Comparison of ENCODE assay signal across 16 cellular contexts in the genomic region with DNA sequence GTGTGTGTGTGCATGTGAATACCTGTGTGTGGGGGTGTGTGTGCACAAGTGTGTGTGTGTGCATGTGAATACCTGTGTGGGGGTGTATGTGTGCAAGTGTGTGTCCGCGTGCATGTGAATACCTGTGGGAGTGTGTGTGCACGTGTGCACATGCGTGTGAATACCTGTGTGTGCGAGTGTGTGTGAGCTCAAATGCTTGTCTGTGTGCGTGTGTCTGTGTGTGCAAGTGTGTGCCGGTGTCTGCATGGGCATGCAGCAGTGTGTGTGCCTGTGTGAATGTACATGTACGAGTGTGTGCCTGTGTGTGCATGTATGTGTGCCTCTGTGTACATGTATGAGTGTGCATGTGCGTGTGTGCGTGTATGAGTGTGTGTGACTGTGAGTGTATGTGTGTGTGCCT. TPM values are rescaled to one million over a fixed set of nuclear protein-coding genes. Genes with fewer than 3 reads are reported as not detected.
DNase-seq lines count a peak whose midpoint lies in the region; ATAC-seq, FAIRE-seq and TF ChIP-seq lines count a peak whose summit lies in the region.
"Had no signal": no experiment of that assay in that cellular context is flagged by ENCODE, and none has a peak within 500 bp of the region (broad histone marks: within the 10 kb centered on the region; RNA-seq: fewer than 3 reads in every experiment).

No MANE protein-coding gene starts in this region.

- H3K9ac ChIP-seq in HepG2 (ENCODE audit: insufficient read depth, low read depth, low read length) (no peak overlapping the region), H1 (replicated peaks in 1 of 4; ENCODE audit: extremely low read depth in 1 of 4, low read depth in 3 of 4, low read length in 3 of 4) (no peak overlapping the region)

- H2BK20ac ChIP-seq in H1 (ENCODE audit: low read length): no peak overlapping the region

- no peak overlapping the region for H3K56ac ChIP-seq in H1 (replicated peaks; ENCODE audit: insufficient read length, low read depth, low read length)

- peak overlapping the region; percentile 74 for H4K91ac ChIP-seq in H1 (replicated peaks; ENCODE audit: insufficient read length, low read length)

- TF ChIP-seq EP300 in HepG2 (IDR thresholded peaks at IDR 0.05; ENCODE audit: low read depth in 2 of 2, low read length in 2 of 2): no peak
- TF ChIP-seq EP300 in HepG2 (CRISPR knock-in tag; IDR thresholded peaks at IDR 0.05; ENCODE audit: borderline replicate concordance): no peak
- TF ChIP-seq EP300 in H1 (IDR thresholded peaks at IDR 0.05; ENCODE audit: borderline replicate concordance in 1 of 2, low read depth in 2 of 2, low read length in 2 of 2): no peak

- H2BK12ac ChIP-seq in H1 (ENCODE audit: low read depth, low read length): peak overlapping the region; percentile 70; the same call in 1 of the 2 replicates

- POLR2A ChIA-PET in HepG2 (lab: Yijun Ruan, JAX): no interaction called here
- POLR2A ChIA-PET in H1 (lab: Charles Lee; ENCODE audit: partially characterized antibody): no interaction called here
- POLR2A ChIA-PET in A673 (lab: Charles Lee; ENCODE audit: low non-redundant PET): no interaction called here

- no TSS peak for BruUV-seq in HepG2 (replicated peaks; lab: Mats Ljungman, UMichigan)
- no TSS peak for BruUV-seq in A673 (replicated peaks; lab: Mats Ljungman, UMichigan)

- H2BK15ac ChIP-seq in H1 (ENCODE audit: low read length): peak overlapping the region; percentile 41; the same call in 1 of the 2 replicates

- H3K79me2 ChIP-seq in HepG2 (ENCODE audit: insufficient read depth, low read length) (no peaks in the 10 kb centered on the region), H1 (ENCODE audit: control insufficient read depth in 1 of 2, insufficient read depth in 2 of 2, low read length in 2 of 2) (no peaks in the 10 kb centered on the region), osteoblast (ENCODE audit: insufficient read depth, low read length) (no peaks in the 10 kb centered on the region)

- in situ Hi-C loops in HepG2 (cut with HindIII; ENCODE audit: extremely low pct_ligation_motif_present, low pct_unique_long_range_greater_than_20kb): no loop called here
- in situ Hi-C loops in HAP-1 (cut with MboI; ENCODE audit: low sequenced_read_pairs): no loop called here

- H3K27ac ChIP-seq in HepG2 (ENCODE audit: extremely low read length, insufficient read depth, low read length): no peak overlapping the region
- no peak overlapping the region for H3K27ac ChIP-seq in right lobe of liver
- no peak overlapping the region for H3K27ac ChIP-seq in H1 (ENCODE audit: low read depth, low read length)
- no peak overlapping the region for H3K27ac ChIP-seq in osteoblast (ENCODE audit: low read depth, low read length)
- H3K27ac ChIP-seq in A673 (ENCODE audit: low read depth, low read length, poor library complexity, severe bottlenecking): no peak overlapping the region
- H3K27ac ChIP-seq: A549 had no signal

- no peaks in the 10 kb centered on the region for H3K9me3 ChIP-seq in HepG2 (ENCODE audit: low read length)
- H3K9me3 ChIP-seq in right lobe of liver: no peaks in the 10 kb centered on the region
- peaks cover 0 to 6% of the 10 kb centered on the region in 2 experiments; a peak in 2 of 4 replicates for H3K9me3 ChIP-seq in H1 (ENCODE audit: insufficient read depth in 2 of 2, low read depth in 1 of 2, low read length in 1 of 2)
- H3K9me3 ChIP-seq in osteoblast (ENCODE audit: low read depth, low read length): no peaks in the 10 kb centered on the region
- H3K9me3 ChIP-seq in A673 (ENCODE audit: low read depth, low read length, poor library complexity, severe bottlenecking): no peaks in the 10 kb centered on the region
- no peaks in the 10 kb centered on the region for H3K9me3 ChIP-seq in HAP-1
- H3K9me3 ChIP-seq: A549, Caco-2 had no signal

- DNase-seq in HepG2 (ENCODE audit: low spot score) (no peak), right lobe of liver (no peak), H1 (ENCODE audit: low read depth in 1 of 2, low spot score in 2 of 2) (no peak), osteoblast (ENCODE audit: insufficient read length, low spot score, missing footprints) (peak; percentile 73), NCI-H82 (lab: John Stamatoyannopoulos, UW) (no peak), A673 (ENCODE audit: low spot score) (no peak), HAP-1 (ENCODE audit: low spot score in 2 of 2) (no peak)
- DNase-seq: Caco-2; CD8-positive, alpha-beta memory T cell; DND-41; GDM1; HCEC 1CT; HFFc6 had no signal

- peak overlapping the region; percentile 85 for H2AK5ac ChIP-seq in H1 (ENCODE audit: low read depth, low read length)

- peaks cover 6% of the 10 kb centered on the region; the same call in 1 of the 2 replicates for H3K79me1 ChIP-seq in H1 (ENCODE audit: low read depth, low read length)

- no peak overlapping the region for H3K18ac ChIP-seq in H1 (ENCODE audit: extremely low read depth, low read length)

- TF ChIP-seq RAD21 in HepG2 (CRISPR knock-in tag; IDR thresholded peaks at IDR 0.05) (no peak), H1 (IDR thresholded peaks at IDR 0.05 in 1 of 2, conservative IDR thresholded peaks at IDR 0.05 in 1 of 2; ENCODE audit: low read depth in 2 of 2, low read length in 2 of 2) (no peak)

- no peak overlapping the region for H3K4ac ChIP-seq in H1 (replicated peaks; ENCODE audit: insufficient read length, low read depth, low read length)

- no peak for ATAC-seq in HepG2
- ATAC-seq in right lobe of liver: no peak
- ATAC-seq: A549 had no signal

- CTCF ChIA-PET in HepG2 (lab: Yijun Ruan, JAX; ENCODE audit: low intra/inter-chr PET ratio, low total read pairs) (no interaction called here), H1 (lab: Charles Lee; ENCODE audit: partially characterized antibody) (interaction anchor here (3.6 kb wide), 1 partner anchor 11 kb away, joined by 48 read pairs; no protein-coding TSS in a partner anchor), A673 (lab: Charles Lee) (no interaction called here)

- H3K4me3 ChIP-seq in HepG2 (replicated peaks in 1 of 3; ENCODE audit: insufficient read depth in 1 of 3, low read depth in 2 of 3, low read length in 3 of 3): no peak overlapping the region
- H3K4me3 ChIP-seq in right lobe of liver: no peak overlapping the region
- H3K4me3 ChIP-seq in H1 (ENCODE audit: extremely low read depth in 1 of 4, insufficient read depth in 2 of 4, low read depth in 3 of 4, low read length in 4 of 4): no peak overlapping the region
- H3K4me3 ChIP-seq in osteoblast (ENCODE audit: insufficient read depth, low read length): no peak overlapping the region
- H3K4me3 ChIP-seq in A673 (ENCODE audit: low read depth, low read length, poor library complexity, severe bottlenecking): no peak overlapping the region
- H3K4me3 ChIP-seq in HAP-1: no peak overlapping the region
- H3K4me3 ChIP-seq: A549 had no signal

- no peak for TF ChIP-seq POLR2A in HepG2 (IDR thresholded peaks at IDR 0.05; ENCODE audit: insufficient read depth in 1 of 2, low read depth in 2 of 2, low read length in 2 of 2)
- no peak for TF ChIP-seq POLR2A in right lobe of liver (IDR thresholded peaks at IDR 0.05)
- TF ChIP-seq POLR2A in H1 (IDR thresholded peaks at IDR 0.05; ENCODE audit: control extremely low read depth in 1 of 2, low read depth in 2 of 2, low read length in 2 of 2): no peak

- no peak overlapping the region for H3K14ac ChIP-seq in H1 (ENCODE audit: insufficient read length)

- H3K27me3 ChIP-seq in HepG2 (ENCODE audit: control insufficient read depth in 1 of 2, insufficient read depth in 2 of 2, low read length in 2 of 2) (peaks cover 26 to 72% of the 10 kb centered on the region in 2 experiments), right lobe of liver (no peaks in the 10 kb centered on the region), H1 (replicated peaks in 1 of 4; ENCODE audit: control insufficient read depth in 3 of 4, extremely low read depth in 1 of 4, insufficient read depth in 3 of 4, low read length in 3 of 4) (peaks cover 3 to 58% (median 38%) of the 10 kb centered on the region in 4 experiments), osteoblast (ENCODE audit: insufficient read depth, low read length) (peaks cover 10% of the 10 kb centered on the region), A673 (replicated peaks; ENCODE audit: insufficient read depth, low read depth, low read length, poor library complexity) (no peaks in the 10 kb centered on the region), HAP-1 (ENCODE audit: low read depth) (no peaks in the 10 kb centered on the region)

- H3K23me2 ChIP-seq in H1 (ENCODE audit: low read depth, low read length): peaks cover 5% of the 10 kb centered on the region

- H4K5ac ChIP-seq in H1 (ENCODE audit: insufficient read length, low read depth, low read length): no peak overlapping the region

- peaks cover 19% of the 10 kb centered on the region; the same call in 1 of the 2 replicates for H3K4me1 ChIP-seq in HepG2 (ENCODE audit: insufficient read depth, low read length)
- H3K4me1 ChIP-seq in right lobe of liver: no peaks in the 10 kb centered on the region
- H3K4me1 ChIP-seq in H1 (replicated peaks in 1 of 4; ENCODE audit: control insufficient read depth in 3 of 4, insufficient read depth in 4 of 4, low read length in 3 of 4): peaks cover 0 to 2% (median under 1%) of the 10 kb centered on the region in 4 experiments; a peak in 2 of 7 replicates
- H3K4me1 ChIP-seq in osteoblast (ENCODE audit: insufficient read depth, low read length): no peaks in the 10 kb centered on the region
- no peaks in the 10 kb centered on the region for H3K4me1 ChIP-seq in A673 (ENCODE audit: insufficient read depth, low read length, poor library complexity, severe bottlenecking)
- H3K4me1 ChIP-seq in HAP-1: no peaks in the 10 kb centered on the region
- H3K4me1 ChIP-seq: A549 had no signal

- WGBS in HepG2 (ENCODE audit: low lambda C conversion rate): 85% methylated on average over 10 of the region's 10 CpGs
- 90% methylated on average over 9 of the region's 10 CpGs for WGBS in right lobe of liver (ENCODE audit: insufficient coverage, low coverage, low lambda C conversion rate, missing lambda C conversion rate)
- 87% methylated on average over 10 of the region's 10 CpGs; no CpG with 5 or more reads in 1 of the 2 experiments for WGBS in H1 (ENCODE audit: extremely low coverage in 1 of 2, insufficient coverage in 1 of 2, insufficient read length in 1 of 2, insufficient replicate concordance in 2 of 2, low coverage in 1 of 2, low lambda C conversion rate in 2 of 2, missing lambda C conversion rate in 1 of 2), 2 experiments

- H4K8ac ChIP-seq in H1 (ENCODE audit: extremely low read depth, insufficient read depth, low read length): no peak overlapping the region

- H3K36me3 ChIP-seq in HepG2 (replicated peaks in 1 of 2; ENCODE audit: control insufficient read depth in 1 of 2, insufficient read depth in 2 of 2, low read length in 2 of 2) (no peaks in the 10 kb centered on the region), right lobe of liver (no peaks in the 10 kb centered on the region), H1 (ENCODE audit: control insufficient read depth in 2 of 4, insufficient read depth in 4 of 4, low read length in 3 of 4) (no peaks in the 10 kb centered on the region), osteoblast (ENCODE audit: insufficient read depth, low read length) (no peaks in the 10 kb centered on the region), A673 (ENCODE audit: insufficient read depth, low read length, poor library complexity, severe bottlenecking) (no peaks in the 10 kb centered on the region), HAP-1 (replicated peaks) (no peaks in the 10 kb centered on the region)

- no peak overlapping the region for H3K4me2 ChIP-seq in HepG2 (ENCODE audit: low read depth, low read length)
- H3K4me2 ChIP-seq in H1 (ENCODE audit: insufficient read depth in 1 of 2, low read depth in 2 of 2, low read length in 2 of 2): no peak overlapping the region
- no peak overlapping the region for H3K4me2 ChIP-seq in osteoblast (ENCODE audit: insufficient read depth, low read length)
- H3K4me2 ChIP-seq: A549 had no signal

- no peaks in the 10 kb centered on the region for H4K20me1 ChIP-seq in HepG2 (ENCODE audit: insufficient read depth, low read length)
- H4K20me1 ChIP-seq in H1 (replicated peaks in 1 of 2; ENCODE audit: control insufficient read depth in 1 of 2, insufficient read depth in 2 of 2, low read length in 2 of 2): peaks cover 0 to 17% of the 10 kb centered on the region in 2 experiments
- H4K20me1 ChIP-seq in osteoblast (ENCODE audit: insufficient read depth, low read length): peaks cover 3% of the 10 kb centered on the region

- no peak overlapping the region for H2AFZ ChIP-seq in HepG2 (ENCODE audit: low read length)
- H2AFZ ChIP-seq in H1 (ENCODE audit: low read length): no peak overlapping the region
- H2AFZ ChIP-seq in osteoblast (ENCODE audit: low read length): no peak overlapping the region

- peak overlapping the region; percentile 73 for H3K23ac ChIP-seq in H1 (ENCODE audit: insufficient read length)

- H2BK5ac ChIP-seq in H1 (ENCODE audit: low read depth, low read length): peak overlapping the region; percentile 68; the same call in 1 of the 2 replicates

- intact Hi-C loops in HepG2 (cut with micrococcal nuclease; ENCODE audit: unreplicated experiment) (no loop called here), right lobe of liver (cut with DNase I) (no loop called here), A673 (cut with micrococcal nuclease; ENCODE audit: unreplicated experiment) (no loop called here)

- no peak for TF ChIP-seq CTCF in HepG2 (CRISPR knock-in tag; IDR thresholded peaks at IDR 0.05)
- TF ChIP-seq CTCF in right lobe of liver (IDR thresholded peaks at IDR 0.05): no peak
- TF ChIP-seq CTCF in H1 (IDR thresholded peaks at IDR 0.05; ENCODE audit: control extremely low read depth in 1 of 3, insufficient read depth in 1 of 3, low read depth in 1 of 3, low read length in 3 of 3): no peak
- TF ChIP-seq CTCF in osteoblast (IDR thresholded peaks at IDR 0.05; ENCODE audit: extremely low read depth, low read depth, low read length): no peak
- TF ChIP-seq CTCF in A673 (conservative IDR thresholded peaks at IDR 0.05; ENCODE audit: low read depth, low read length): no peak

- no peak overlapping the region for H2BK120ac ChIP-seq in H1 (replicated peaks; ENCODE audit: low read depth, low read length)

- no peak for FAIRE-seq in HepG2 (lab: Jason Lieb, UNC)
- FAIRE-seq in H1 (lab: Jason Lieb, UNC): no peak
- FAIRE-seq: A549 had no signal

RNA-seq across cellular contexts. Expression of a gene that starts 5.0 kb away (rescaled TPM):
- total RNA-seq in HepG2 (2016; rRNA removed; fragmentation: Illumina TruSeq; extraction: Trizol): 0.07 TPM in 1 of 2 replicates, not detected in the other
- not detected in 2 replicates for total RNA-seq in HepG2 (2016; cell fraction: cytosol; rRNA removed; fragmentation: Illumina TruSeq; extraction: Trizol; ENCODE audit: low read depth)
- total RNA-seq in HepG2 (2016; cell fraction: insoluble cytoplasmic fraction; rRNA removed; fragmentation: Illumina TruSeq; extraction: Trizol): 0.04 TPM in 1 of 2 replicates, not detected in the other
- total RNA-seq in HepG2 (2016; cell fraction: membrane; rRNA removed; fragmentation: Illumina TruSeq; extraction: Trizol): 0.06 TPM in 1 of 2 replicates, not detected in the other
- not detected in 2 replicates for total RNA-seq in HepG2 (2016; cell fraction: nucleus; rRNA removed; fragmentation: Illumina TruSeq; extraction: Trizol)
- polyA plus RNA-seq in HepG2 (2011; rRNA removed): 0.03 and 0.05 TPM in 2 replicates
- polyA plus RNA-seq in HepG2 (2011; cell fraction: cytosol; rRNA removed): 0.05 and 0.08 TPM in 2 replicates
- polyA plus RNA-seq in HepG2 (2011; cell fraction: nucleus; rRNA removed): 0.26 and 0.32 TPM in 2 replicates
- not detected in 2 replicates for polyA plus RNA-seq in HepG2 (2012)
- not detected in 2 replicates for polyA plus RNA-seq in HepG2 (2016; cell fraction: cytosol; fragmentation: Illumina TruSeq; extraction: Trizol; ENCODE audit: low read depth)
- polyA plus RNA-seq in HepG2 (2016; cell fraction: insoluble cytoplasmic fraction; fragmentation: Illumina TruSeq; extraction: Trizol; ENCODE audit: low read depth): 0.19 TPM in 1 of 2 replicates, not detected in the other
- not detected in 2 replicates for polyA plus RNA-seq in HepG2 (2016; cell fraction: membrane; fragmentation: Illumina TruSeq; extraction: Trizol; ENCODE audit: low read depth)
- not detected in 2 replicates for polyA plus RNA-seq in HepG2 (2016; cell fraction: nucleus; fragmentation: Illumina TruSeq; extraction: Trizol; ENCODE audit: insufficient read depth, low read depth)
- 0.38 TPM in 1 of 2 replicates, not detected in the other for polyA minus RNA-seq in HepG2 (2011; rRNA and poly(A)+ RNA removed; ENCODE audit: low replicate concordance)
- polyA minus RNA-seq in HepG2 (2011; cell fraction: cytosol; rRNA and poly(A)+ RNA removed): not detected in 2 replicates
- polyA minus RNA-seq in HepG2 (2011; cell fraction: nucleus; rRNA and poly(A)+ RNA removed): not detected in 2 replicates
- 1 to 10 TPM in 4 of 6 experiments, under 1 TPM in 2; 0.73 to 2.4 (median 1.5) TPM for total RNA-seq in right lobe of liver
- not detected in 2 replicates for total RNA-seq in H1 (2021; fragmentation: NEBNext Ultra II Directional; extraction: Animal tissue kit (Norgen Biotek cat#: 25700))
- 0.32 and 0.36 TPM in 2 replicates for polyA plus RNA-seq in H1 (2011; rRNA removed)
- polyA plus RNA-seq in H1 (2011; cell fraction: cytosol; rRNA removed): 0.19 TPM
- 0.27 TPM for polyA plus RNA-seq in H1 (2011; cell fraction: nucleus; rRNA removed)
- 0.09 to 0.32 TPM (median 0.25 TPM) in 3 of 4 replicates, not detected in the other for polyA plus RNA-seq in H1 (2012, experiment 1 of 2)
- 0.09 TPM for polyA plus RNA-seq in H1 (2012, experiment 2 of 2)
- polyA plus RNA-seq in H1 (2013, experiment 1 of 2): 0.14 TPM
- polyA plus RNA-seq in H1 (2013, experiment 2 of 2): 0.13 TPM
- not detected in 2 replicates for polyA minus RNA-seq in H1 (2011; rRNA and poly(A)+ RNA removed)
- not detected for polyA minus RNA-seq in H1 (2011; cell fraction: cytosol; rRNA and poly(A)+ RNA removed)
- polyA minus RNA-seq in H1 (2011; cell fraction: nucleus; rRNA and poly(A)+ RNA removed): not detected
- not detected in 2 replicates for total RNA-seq in osteoblast
- total RNA-seq in A673 (2021): not detected in 2 replicates
- total RNA-seq: CD8-positive, alpha-beta memory T cell; HFFc6; HT1080 had no signal
- polyA plus RNA-seq: BJ; CD8-positive, alpha-beta memory T cell had no signal

RNA-seq across cellular contexts. Expression of a gene that starts 26.4 kb away (rescaled TPM):
- 0.98 and 8.5 TPM in 2 replicates for total RNA-seq in HepG2 (2016; rRNA removed; fragmentation: Illumina TruSeq; extraction: Trizol)
- total RNA-seq in HepG2 (2016; cell fraction: cytosol; rRNA removed; fragmentation: Illumina TruSeq; extraction: Trizol; ENCODE audit: low read depth): 1.8 and 1.9 TPM in 2 replicates
- total RNA-seq in HepG2 (2016; cell fraction: insoluble cytoplasmic fraction; rRNA removed; fragmentation: Illumina TruSeq; extraction: Trizol): 1.2 and 9.0 TPM in 2 replicates
- 1.4 and 1.8 TPM in 2 replicates for total RNA-seq in HepG2 (2016; cell fraction: membrane; rRNA removed; fragmentation: Illumina TruSeq; extraction: Trizol)
- total RNA-seq in HepG2 (2016; cell fraction: nucleus; rRNA removed; fragmentation: Illumina TruSeq; extraction: Trizol): 14.0 and 15.7 TPM in 2 replicates
- 63.6 and 107 TPM in 2 replicates for polyA plus RNA-seq in HepG2 (2011; rRNA removed)
- polyA plus RNA-seq in HepG2 (2011; cell fraction: cytosol; rRNA removed): 8.9 and 16.3 TPM in 2 replicates
- polyA plus RNA-seq in HepG2 (2011; cell fraction: nucleus; rRNA removed): 1,761 and 2,041 TPM in 2 replicates
- 31.4 and 46.5 TPM in 2 replicates for polyA plus RNA-seq in HepG2 (2012)
- 1.9 and 2.1 TPM in 2 replicates for polyA plus RNA-seq in HepG2 (2016; cell fraction: cytosol; fragmentation: Illumina TruSeq; extraction: Trizol; ENCODE audit: low read depth)
- polyA plus RNA-seq in HepG2 (2016; cell fraction: insoluble cytoplasmic fraction; fragmentation: Illumina TruSeq; extraction: Trizol; ENCODE audit: low read depth): 1.9 and 2.5 TPM in 2 replicates
- 1.6 and 2.1 TPM in 2 replicates for polyA plus RNA-seq in HepG2 (2016; cell fraction: membrane; fragmentation: Illumina TruSeq; extraction: Trizol; ENCODE audit: low read depth)
- 65.6 and 66.9 TPM in 2 replicates for polyA plus RNA-seq in HepG2 (2016; cell fraction: nucleus; fragmentation: Illumina TruSeq; extraction: Trizol; ENCODE audit: insufficient read depth, low read depth)
- 15.4 TPM in 1 of 2 replicates, not detected in the other for polyA minus RNA-seq in HepG2 (2011; rRNA and poly(A)+ RNA removed; ENCODE audit: low replicate concordance)
- polyA minus RNA-seq in HepG2 (2011; cell fraction: cytosol; rRNA and poly(A)+ RNA removed): 5.8 and 5.9 TPM in 2 replicates
- 43.4 and 57.3 TPM in 2 replicates for polyA minus RNA-seq in HepG2 (2011; cell fraction: nucleus; rRNA and poly(A)+ RNA removed)
- total RNA-seq in right lobe of liver: 100 to 1,000 TPM in 5 of 6 experiments, 10 to 100 TPM in 1; 73.9 to 176 (median 140) TPM
- 0.15 TPM in 1 of 2 replicates, not detected in the other for total RNA-seq in H1 (2021; fragmentation: NEBNext Ultra II Directional; extraction: Animal tissue kit (Norgen Biotek cat#: 25700))
- polyA plus RNA-seq in H1 (2011; rRNA removed): 0.14 and 0.35 TPM in 2 replicates
- 0.34 TPM for polyA plus RNA-seq in H1 (2011; cell fraction: cytosol; rRNA removed)
- polyA plus RNA-seq in H1 (2011; cell fraction: nucleus; rRNA removed): 2.4 TPM
- polyA plus RNA-seq in H1 (2012, experiment 1 of 2): 0.60 TPM in 1 of 4 replicates, not detected in the others
- polyA plus RNA-seq in H1 (2012, experiment 2 of 2): not detected
- 0.10 TPM for polyA plus RNA-seq in H1 (2013, experiment 1 of 2)
- 0.07 TPM for polyA plus RNA-seq in H1 (2013, experiment 2 of 2)
- polyA minus RNA-seq in H1 (2011; rRNA and poly(A)+ RNA removed): not detected in 2 replicates
- polyA minus RNA-seq in H1 (2011; cell fraction: cytosol; rRNA and poly(A)+ RNA removed): not detected
- not detected for polyA minus RNA-seq in H1 (2011; cell fraction: nucleus; rRNA and poly(A)+ RNA removed)
- not detected in 2 replicates for total RNA-seq in osteoblast
- 4.8 TPM in 2 replicates for total RNA-seq in A673 (2021)
- total RNA-seq: CD8-positive, alpha-beta memory T cell; HT1080 had no signal
- polyA plus RNA-seq: BJ; CD8-positive, alpha-beta memory T cell had no signal

Comparison
In these comparisons a context has a peak if more than half of its experiments do, and no peak if none do; other contexts are left out.
1. RNA of a gene that starts 26.4 kb away (total RNA-seq): 73.9 to 176 TPM in right lobe of liver; 0.98 to 15.7 TPM in HepG2, 4.8 TPM in A673, 0.15 TPM in H1 and not detected in osteoblast; every median in the first group is over 4 times any median in the second.